ENCODE assay signal across 26 cellular contexts in genomic region chr4:104446431-104446925, GRCh38. TPM values are rescaled to one million over a fixed set of nuclear protein-coding genes. Genes with fewer than 3 reads are reported as not detected.
DNase-seq lines count a peak whose midpoint lies in the region; ATAC-seq and TF ChIP-seq lines count a peak whose summit lies in the region.
"Had no signal": no experiment of that assay in that cellular context is flagged by ENCODE, and none has a peak within 500 bp of the region (broad histone marks: within the 10 kb centered on the region; RNA-seq: fewer than 3 reads in every experiment).

No MANE protein-coding gene starts in this region.

- ATAC-seq in HG03460 (IDR thresholded peaks at IDR 0.05; ENCODE audit: unreplicated experiment): no peak
- no peak for ATAC-seq in HG03378 (IDR thresholded peaks at IDR 0.05; ENCODE audit: unreplicated experiment)
- ATAC-seq in heart right ventricle: no peak
- ATAC-seq: left lobe of liver; stimulated activated naive B cell treated with anti-CD40 and anti-IgM and Interleukin-4, amounts not matched to agents 10 μg/mL and 1 μg/mL and 100 μg/mL, for 72 hours had no signal

- WGBS in heart right ventricle, 2 donors: 72 to 74% methylated on average over 3 of the region's 3 CpGs

- H3K27me3 ChIP-seq in heart right ventricle (no peaks in the 10 kb centered on the region), MG63 (no peaks in the 10 kb centered on the region)
- H3K27me3 ChIP-seq: breast epithelium had no signal

- intact Hi-C loops in heart right ventricle (cut with DNase I): no loop called here

- no peak overlapping the region for H3K27ac ChIP-seq in heart right ventricle
- H3K27ac ChIP-seq: breast epithelium, C4-2B, parathyroid adenoma had no signal

- DNase-seq in NCI-H2107 treated with DMSO at 0.1 percent for 48 hours (lab: John Stamatoyannopoulos, UW; ENCODE audit: unreplicated experiment) (peak; percentile 52), NCI-H2107 (lab: John Stamatoyannopoulos, UW) (no peak), NCI-H524 treated with DMSO at 0.1 percent for 48 hours (lab: John Stamatoyannopoulos, UW) (peak; percentile 15), cerebellum (ENCODE audit: low spot score) (peak; percentile 50), heart right ventricle (no peak), MG63 (no peak)
- DNase-seq: 8988T; activated CD4-positive, alpha-beta T cell treated with anti-CD3 and anti-CD28 coated beads, Interleukin-2, amount 50 U/mL, for 1 hour; activated gamma-delta T cell; activated naive CD8-positive, alpha-beta T cell treated with anti-CD3 and anti-CD28 coated beads for 36 hours; activated T-cell treated with anti-CD3 and anti-CD28 coated beads, Interleukin-2, amount 50 U/mL, for 24 hours; anterior cingulate cortex; Caco-2; GDM1; hypothalamus; NCI-H1048; NCI-H2029 treated with DMSO at 0.1 percent for 48 hours; NCI-H526 treated with DMSO at 0.1 percent for 48 hours; nephron progenitor cell; stimulated activated naive B cell treated with anti-CD40 and anti-IgM and Interleukin-4, amounts not matched to agents 10 μg/mL and 1 μg/mL and 100 μg/mL, for 72 hours had no signal

- H3K9me3 ChIP-seq in heart right ventricle (no peaks in the 10 kb centered on the region), MG63 (no peaks in the 10 kb centered on the region)
- H3K9me3 ChIP-seq: breast epithelium, Caco-2 had no signal

- H3K4me1 ChIP-seq in heart right ventricle: no peaks in the 10 kb centered on the region
- H3K4me1 ChIP-seq: breast epithelium, Caco-2 had no signal

- H3K36me3 ChIP-seq in heart right ventricle: no peaks in the 10 kb centered on the region
- H3K36me3 ChIP-seq in MG63: no peaks in the 10 kb centered on the region
- H3K36me3 ChIP-seq: breast epithelium had no signal

- H3K4me3 ChIP-seq in heart right ventricle (no peak overlapping the region), MG63 (no peak overlapping the region)
- H3K4me3 ChIP-seq: breast epithelium had no signal

- no peak for TF ChIP-seq CTCF in heart right ventricle (IDR thresholded peaks at IDR 0.05)

RNA-seq across cellular contexts. Expression of gene CXXC4, which starts 48.2 kb away (rescaled TPM):
- 14.8 TPM for total RNA-seq in cerebellum
- 1 to 10 TPM; 1.2 to 6.0 (median 4.6) TPM for total RNA-seq in heart right ventricle
- polyA plus RNA-seq in heart right ventricle: 1 to 10 TPM in 1 of 2 donors, under 1 TPM in 1; 0.46 to 1.8 TPM
- not detected in 2 replicates for total RNA-seq in MG63 (2014; rRNA removed; shearing (Covaris generic); ENCODE audit: low replicate concordance)

Comparison
In these comparisons a context has a peak if more than half of its experiments do, and no peak if none do; other contexts are left out.
1. DNase-seq: peak in NCI-H2107 treated with DMSO at 0.1 percent for 48 hours (single experiment), NCI-H524 treated with DMSO at 0.1 percent for 48 hours (single experiment) and cerebellum (single experiment); none in NCI-H2107 (single experiment), heart right ventricle (0 of 2) and MG63 (single experiment).